28 cellular contexts compared by ENCODE assay signal in genomic region chr5:158022393-158022792, GRCh38.
"Had no signal": no experiment of that assay in that cellular context is flagged by ENCODE, and none has a peak within 500 bp of the region (broad histone marks: within the 10 kb centered on the region; RNA-seq: fewer than 3 reads in every experiment).

No MANE protein-coding gene starts in this region.

- H3K4me1 ChIP-seq: esophagus muscularis mucosa, lower lobe of right lung, psoas muscle, sigmoid colon, upper lobe of right lung, uterus had no signal

- H3K4me1 Mint-ChIP-seq: naive B cell; stimulated activated memory B cell treated with anti-CD40 and anti-IgM and Interleukin-4, amounts not matched to agents 10 μg/mL and 1 μg/mL and 100 μg/mL, for 72 hours had no signal

- H3K4me3 ChIP-seq: dorsolateral prefrontal cortex, esophagus muscularis mucosa, heart right ventricle, lower lobe of right lung, ovary, psoas muscle, sigmoid colon, thoracic aorta, tibial nerve, upper lobe of right lung, uterus had no signal

- H3K9me3 ChIP-seq: esophagus muscularis mucosa, heart right ventricle, lower lobe of right lung, ovary, psoas muscle, sigmoid colon, thoracic aorta, tibial nerve, upper lobe of right lung, uterus had no signal

- H3K27ac Mint-ChIP-seq: endodermal cell; natural killer cell treated with Interleukin-12 subunit alpha and Interleukin-12 subunit beta and Interleukin-15 and Interleukin-18, amount 100 ng/mL, for 72 hours; stimulated activated memory B cell treated with anti-CD40 and anti-IgM and Interleukin-4, amounts not matched to agents 10 μg/mL and 1 μg/mL and 100 μg/mL, for 72 hours; stimulated activated naive CD8-positive, alpha-beta T cell treated with anti-CD3 and anti-CD28 coated beads, Interleukin-15, Interleukin-2, amounts not matched to agents 100 ng/mL and 50 ng/mL, for 24 hours had no signal

- H3K36me3 ChIP-seq: esophagus muscularis mucosa, heart right ventricle, lower lobe of right lung, ovary, sigmoid colon, thoracic aorta, tibial nerve, upper lobe of right lung, uterus had no signal

- H3K36me3 Mint-ChIP-seq: naive B cell; natural killer cell treated with Interleukin-12 subunit alpha and Interleukin-12 subunit beta and Interleukin-15 and Interleukin-18, amount 100 ng/mL, for 72 hours; stimulated activated memory B cell treated with anti-CD40 and anti-IgM and Interleukin-4, amounts not matched to agents 10 μg/mL and 1 μg/mL and 100 μg/mL, for 72 hours had no signal

- H3K27ac ChIP-seq: dorsolateral prefrontal cortex, esophagus muscularis mucosa, heart right ventricle, lower lobe of right lung, ovary, psoas muscle, sigmoid colon, thoracic aorta, tibial nerve, upper lobe of right lung, uterus had no signal

- ATAC-seq: heart right ventricle; left ventricle myocardium superior; lower lobe of right lung; natural killer cell treated with Interleukin-12 subunit alpha and Interleukin-12 subunit beta and Interleukin-15 and Interleukin-18, amount 100 ng/mL, for 72 hours; psoas muscle; stimulated activated memory B cell treated with anti-CD40 and anti-IgM and Interleukin-4, amounts not matched to agents 10 μg/mL and 1 μg/mL and 100 μg/mL, for 72 hours; upper lobe of right lung had no signal

- H3K27me3 ChIP-seq: esophagus muscularis mucosa, ovary, sigmoid colon, tibial nerve, upper lobe of right lung, uterus had no signal

- H3K4me3 Mint-ChIP-seq: endodermal cell; natural killer cell treated with Interleukin-12 subunit alpha and Interleukin-12 subunit beta and Interleukin-15 and Interleukin-18, amount 100 ng/mL, for 72 hours; stimulated activated memory B cell treated with anti-CD40 and anti-IgM and Interleukin-4, amounts not matched to agents 10 μg/mL and 1 μg/mL and 100 μg/mL, for 72 hours; stimulated activated naive CD8-positive, alpha-beta T cell treated with anti-CD3 and anti-CD28 coated beads, Interleukin-15, Interleukin-2, amounts not matched to agents 100 ng/mL and 50 ng/mL, for 24 hours had no signal

- DNase-seq: cerebellar nuclear complex; dorsolateral prefrontal cortex; effector CD4-positive, alpha-beta T cell; endodermal cell; foreskin melanocyte; glutamatergic neuron; heart right ventricle; hippocampal formation; kidney glomerular epithelial cell; left ventricle myocardium superior; lower lobe of right lung; naive B cell; nucleus accumbens; ovary; posterior cingulate gyrus; psoas muscle; right cardiac atrium; sigmoid colon; stimulated activated CD4-positive, alpha-beta T cell treated with anti-CD3 and anti-CD28 coated beads, Interleukin-2, amount 100 ng/mL, for 24 hours; stimulated activated CD4-positive, alpha-beta T cell treated with anti-CD3 and anti-CD28 coated beads, Interleukin-4, amount 100 ng/mL, for 4 hours; upper lobe of right lung; uterus had no signal

- H3K9me3 Mint-ChIP-seq: endodermal cell; natural killer cell treated with Interleukin-12 subunit alpha and Interleukin-12 subunit beta and Interleukin-15 and Interleukin-18, amount 100 ng/mL, for 72 hours; stimulated activated memory B cell treated with anti-CD40 and anti-IgM and Interleukin-4, amounts not matched to agents 10 μg/mL and 1 μg/mL and 100 μg/mL, for 72 hours; stimulated activated naive CD8-positive, alpha-beta T cell treated with anti-CD3 and anti-CD28 coated beads, Interleukin-15, Interleukin-2, amounts not matched to agents 100 ng/mL and 50 ng/mL, for 24 hours had no signal
